Comparison of ENCODE assay signal across 1 cellular context in the genomic region with DNA sequence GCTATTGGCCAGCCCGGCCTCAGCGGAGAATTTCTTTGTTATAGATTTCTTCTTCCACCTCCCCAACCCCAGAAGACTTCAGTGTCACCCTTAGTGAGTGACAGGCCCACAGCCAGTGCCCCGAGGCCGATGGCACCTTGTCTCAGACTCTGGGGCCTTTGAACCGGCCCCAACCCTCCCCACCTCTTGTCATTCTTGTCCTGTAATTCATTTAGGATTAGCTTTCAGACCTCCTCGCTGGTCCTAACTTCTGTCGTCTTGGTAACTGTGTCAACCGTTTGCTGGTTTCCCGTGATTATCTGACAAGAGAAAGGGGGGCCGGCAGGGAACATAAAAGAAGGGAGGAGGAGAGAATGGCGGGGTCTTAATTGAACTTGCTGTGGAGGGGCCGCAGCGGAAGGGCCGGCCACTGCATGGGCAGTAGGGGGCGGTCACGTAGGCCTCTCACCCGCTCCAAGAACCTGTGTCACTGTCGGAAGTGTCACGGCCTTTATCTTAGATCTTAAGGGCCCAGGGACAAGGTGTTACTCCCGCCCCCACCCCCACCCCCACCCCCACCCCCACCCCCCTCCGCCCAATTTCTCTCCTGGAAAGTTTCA.
A peak's percentile ranks its signal among the peaks of the same experiment; 100 is the strongest.
TF ChIP-seq lines count a peak whose summit lies in the region.

No MANE protein-coding gene starts in this region.

TF ChIP-seq in HepG2, 621 proteins besides CTCF, POLR2A, EP300 and RAD21:
- TF ChIP-seq, protein P1, sequence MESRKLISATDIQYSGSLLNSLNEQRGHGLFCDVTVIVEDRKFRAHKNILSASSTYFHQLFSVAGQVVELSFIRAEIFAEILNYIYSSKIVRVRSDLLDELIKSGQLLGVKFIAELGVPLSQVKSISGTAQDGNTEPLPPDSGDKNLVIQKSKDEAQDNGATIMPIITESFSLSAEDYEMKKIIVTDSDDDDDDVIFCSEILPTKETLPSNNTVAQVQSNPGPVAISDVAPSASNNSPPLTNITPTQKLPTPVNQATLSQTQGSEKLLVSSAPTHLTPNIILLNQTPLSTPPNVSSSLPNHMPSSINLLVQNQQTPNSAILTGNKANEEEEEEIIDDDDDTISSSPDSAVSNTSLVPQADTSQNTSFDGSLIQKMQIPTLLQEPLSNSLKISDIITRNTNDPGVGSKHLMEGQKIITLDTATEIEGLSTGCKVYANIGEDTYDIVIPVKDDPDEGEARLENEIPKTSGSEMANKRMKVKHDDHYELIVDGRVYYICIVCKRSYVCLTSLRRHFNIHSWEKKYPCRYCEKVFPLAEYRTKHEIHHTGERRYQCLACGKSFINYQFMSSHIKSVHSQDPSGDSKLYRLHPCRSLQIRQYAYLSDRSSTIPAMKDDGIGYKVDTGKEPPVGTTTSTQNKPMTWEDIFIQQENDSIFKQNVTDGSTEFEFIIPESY (CRISPR knock-in tag; IDR thresholded peaks at IDR 0.05) = peak; percentile 83; the same call in 1 of the 2 replicates
- TF ChIP-seq, protein P2, sequence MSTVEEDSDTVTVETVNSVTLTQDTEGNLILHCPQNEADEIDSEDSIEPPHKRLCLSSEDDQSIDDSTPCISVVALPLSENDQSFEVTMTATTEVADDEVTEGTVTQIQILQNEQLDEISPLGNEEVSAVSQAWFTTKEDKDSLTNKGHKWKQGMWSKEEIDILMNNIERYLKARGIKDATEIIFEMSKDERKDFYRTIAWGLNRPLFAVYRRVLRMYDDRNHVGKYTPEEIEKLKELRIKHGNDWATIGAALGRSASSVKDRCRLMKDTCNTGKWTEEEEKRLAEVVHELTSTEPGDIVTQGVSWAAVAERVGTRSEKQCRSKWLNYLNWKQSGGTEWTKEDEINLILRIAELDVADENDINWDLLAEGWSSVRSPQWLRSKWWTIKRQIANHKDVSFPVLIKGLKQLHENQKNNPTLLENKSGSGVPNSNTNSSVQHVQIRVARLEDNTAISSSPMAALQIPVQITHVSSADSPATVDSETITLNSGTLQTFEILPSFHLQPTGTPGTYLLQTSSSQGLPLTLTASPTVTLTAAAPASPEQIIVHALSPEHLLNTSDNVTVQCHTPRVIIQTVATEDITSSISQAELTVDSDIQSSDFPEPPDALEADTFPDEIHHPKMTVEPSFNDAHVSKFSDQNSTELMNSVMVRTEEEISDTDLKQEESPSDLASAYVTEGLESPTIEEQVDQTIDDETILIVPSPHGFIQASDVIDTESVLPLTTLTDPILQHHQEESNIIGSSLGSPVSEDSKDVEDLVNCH (CRISPR knock-in tag; IDR thresholded peaks at IDR 0.05) = no peak
